In the genomic region with DNA sequence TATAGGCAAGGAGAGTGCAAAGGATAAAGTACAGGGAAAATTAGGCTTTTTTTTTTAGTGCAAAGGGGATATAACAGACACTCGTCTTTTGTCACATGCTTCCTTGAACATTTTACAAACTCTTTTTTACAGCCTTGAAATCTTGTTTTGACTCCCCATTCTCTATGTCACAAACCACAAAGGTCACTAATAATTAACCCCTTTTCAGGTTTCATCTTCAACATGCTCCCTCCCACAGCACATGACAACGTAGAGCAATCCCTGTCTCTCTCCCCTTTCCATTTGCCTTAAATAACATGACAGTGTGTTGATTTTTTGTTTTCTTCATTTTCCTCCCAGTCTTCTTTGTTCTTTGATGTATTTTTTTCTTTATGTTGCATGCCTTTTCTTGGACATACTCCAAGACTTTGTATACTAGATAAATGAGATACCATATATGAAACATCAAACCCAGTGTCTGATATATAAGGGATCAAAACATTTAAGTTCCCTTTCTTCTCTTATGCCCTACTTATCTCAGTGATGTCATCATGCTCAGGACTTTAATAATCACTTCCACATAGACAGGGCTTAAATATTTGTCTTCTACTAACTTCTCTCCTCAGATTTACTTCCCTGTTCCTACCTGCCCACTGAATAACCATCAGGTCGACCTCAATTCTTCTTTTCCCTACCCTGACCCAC, we compare ENCODE assay signal across 15 cellular contexts.
DNase-seq lines count a peak whose midpoint lies in the region; ATAC-seq, FAIRE-seq and TF ChIP-seq lines count a peak whose summit lies in the region.
"Had no signal": no experiment of that assay in that cellular context is flagged by ENCODE, and none has a peak within 500 bp of the region (broad histone marks: within the 10 kb centered on the region; RNA-seq: fewer than 3 reads in every experiment).

No MANE protein-coding gene starts in this region.

- 0% methylated on average over 3 of the region's 3 CpGs for WGBS in HepG2 (ENCODE audit: low lambda C conversion rate)

- H3K79me2 ChIP-seq in HCT116 (ENCODE audit: insufficient read depth, low read length): no peaks in the 10 kb centered on the region
- no peaks in the 10 kb centered on the region for H3K79me2 ChIP-seq in HepG2 (ENCODE audit: insufficient read depth, low read length)

- H3K9me3 Mint-ChIP-seq in HFFc6: no peaks in the 10 kb centered on the region
- H3K9me3 Mint-ChIP-seq: CD4-positive, alpha-beta T cell; T-cell had no signal

- H3K27me3 ChIP-seq in HCT116 (ENCODE audit: insufficient read depth, low read length) (no peaks in the 10 kb centered on the region), HepG2 (ENCODE audit: control insufficient read depth in 1 of 2, insufficient read depth in 2 of 2, low read length in 2 of 2) (no peaks in the 10 kb centered on the region), Peyer's patch (no peaks in the 10 kb centered on the region)

- H4K20me1 ChIP-seq in HCT116 (ENCODE audit: insufficient read depth): no peaks in the 10 kb centered on the region
- H4K20me1 ChIP-seq in HepG2 (ENCODE audit: insufficient read depth, low read length): no peaks in the 10 kb centered on the region

- peaks cover 8% of the 10 kb centered on the region for H3K4me1 Mint-ChIP-seq in HFFc6 (ENCODE audit: low read depth)

- no TSS peak for BruUV-seq in HCT116 (replicated peaks; lab: Mats Ljungman, UMichigan)
- BruUV-seq in HepG2 (replicated peaks; lab: Mats Ljungman, UMichigan): no TSS peak

- TF ChIP-seq POLR2A in HCT116 (IDR thresholded peaks at IDR 0.05; ENCODE audit: borderline replicate concordance, extremely low read depth, insufficient read depth, insufficient read length) (no peak), HepG2 (IDR thresholded peaks at IDR 0.05; ENCODE audit: insufficient read depth in 1 of 2, low read depth in 2 of 2, low read length in 2 of 2) (no peak), Peyer's patch (IDR thresholded peaks at IDR 0.05) (no peak)

- TF ChIP-seq CTCF in HCT116 (IDR thresholded peaks at IDR 0.05 in 2 of 3, conservative IDR thresholded peaks at IDR 0.05 in 1 of 3; ENCODE audit: borderline replicate concordance in 1 of 3, insufficient read depth in 1 of 3, low read depth in 2 of 3, low read length in 2 of 3) (no peak), fibroblast of villous mesenchyme (IDR thresholded peaks at IDR 0.05; ENCODE audit: insufficient read depth, low read depth, low read length) (no peak), HepG2 (CRISPR knock-in tag; IDR thresholded peaks at IDR 0.05) (no peak), HFFc6 (IDR thresholded peaks at IDR 0.05) (no peak), Peyer's patch (IDR thresholded peaks at IDR 0.05) (no peak)

- H3K27me3 Mint-ChIP-seq in HFFc6 (ENCODE audit: insufficient read depth): no peaks in the 10 kb centered on the region
- H3K27me3 Mint-ChIP-seq: CD4-positive, alpha-beta T cell; T-cell had no signal

- H3K4me1 ChIP-seq in HCT116 (ENCODE audit: control insufficient read depth in 1 of 2, insufficient read depth in 2 of 2, low read length in 2 of 2): no peaks in the 10 kb centered on the region
- H3K4me1 ChIP-seq in HepG2 (ENCODE audit: insufficient read depth, low read length): no peaks in the 10 kb centered on the region
- H3K4me1 ChIP-seq in Peyer's patch: no peaks in the 10 kb centered on the region

- POLR2A ChIA-PET in HCT116 (lab: Charles Lee) (no interaction called here), HepG2 (lab: Yijun Ruan, JAX) (no interaction called here)

- RAD21 ChIA-PET in HCT116 (lab: Charles Lee; ENCODE audit: low non-redundant PET in 1 of 2, low total read pairs in 2 of 2, uncharacterized antibody in 2 of 2, unreplicated experiment in 2 of 2): no interaction called here

- intact Hi-C loops in HCT116 (cut with micrococcal nuclease) (loop anchor here (1.0 kb wide), 1 partner anchor 30 kb away; no protein-coding TSS in a partner anchor), HepG2 (cut with micrococcal nuclease; ENCODE audit: unreplicated experiment) (no loop called here)

- FAIRE-seq in HepG2 (lab: Jason Lieb, UNC): no peak

- CTCF ChIA-PET in HCT116 (lab: Charles Lee): interaction anchor here (0.6 kb wide), 1 partner anchor 64 kb away, joined by 3 read pairs; no protein-coding TSS in a partner anchor
- CTCF ChIA-PET in HepG2 (lab: Yijun Ruan, JAX; ENCODE audit: low intra/inter-chr PET ratio, low total read pairs): no interaction called here

- H3K27ac ChIP-seq in HCT116 (ENCODE audit: low read depth, low read length) (no peak overlapping the region), HepG2 (ENCODE audit: extremely low read length, insufficient read depth, low read length) (no peak overlapping the region), Peyer's patch (no peak overlapping the region)
- H3K27ac ChIP-seq: epithelial cell of prostate had no signal

- no peak overlapping the region for H3K4me2 ChIP-seq in HCT116 (ENCODE audit: low read length)
- no peak overlapping the region for H3K4me2 ChIP-seq in HepG2 (ENCODE audit: low read depth, low read length)

- TF ChIP-seq RAD21 in HCT116 (IDR thresholded peaks at IDR 0.05; ENCODE audit: low read depth) (no peak), HepG2 (CRISPR knock-in tag; IDR thresholded peaks at IDR 0.05) (no peak)

- no peak overlapping the region for H3K27ac Mint-ChIP-seq in HFFc6
- H3K27ac Mint-ChIP-seq: CD4-positive, alpha-beta T cell; T-cell had no signal

- H3K36me3 ChIP-seq in HCT116 (ENCODE audit: control insufficient read depth in 1 of 2, insufficient read depth in 2 of 2, low read length in 2 of 2): no peaks in the 10 kb centered on the region
- no peaks in the 10 kb centered on the region for H3K36me3 ChIP-seq in HepG2 (replicated peaks in 1 of 2; ENCODE audit: control insufficient read depth in 1 of 2, insufficient read depth in 2 of 2, low read length in 2 of 2)
- no peaks in the 10 kb centered on the region for H3K36me3 ChIP-seq in Peyer's patch

- H3K9ac ChIP-seq in HCT116 (ENCODE audit: low read length) (no peak overlapping the region), HepG2 (ENCODE audit: insufficient read depth, low read depth, low read length) (no peak overlapping the region)

- no peaks in the 10 kb centered on the region for H3K9me2 ChIP-seq in HCT116 (ENCODE audit: insufficient read depth)

- H3K4me3 ChIP-seq in HCT116 (replicated peaks in 1 of 2; ENCODE audit: low read depth in 1 of 2, low read length in 2 of 2) (no peak overlapping the region), fibroblast of villous mesenchyme (ENCODE audit: low read depth, low read length) (no peak overlapping the region), HepG2 (replicated peaks in 1 of 3; ENCODE audit: insufficient read depth in 1 of 3, low read depth in 2 of 3, low read length in 3 of 3) (no peak overlapping the region), Peyer's patch (no peak overlapping the region)

- ATAC-seq in HCT116 (no peak), HG03103 (IDR thresholded peaks at IDR 0.05; ENCODE audit: low read depth, unreplicated experiment) (peak; percentile 67), HepG2 (no peak)
- ATAC-seq: T-cell had no signal

- H2AFZ ChIP-seq in HCT116 (ENCODE audit: low read depth, low read length, poor library complexity, severe bottlenecking): no peak overlapping the region
- H2AFZ ChIP-seq in HepG2 (ENCODE audit: low read length): no peak overlapping the region

- peak; percentile 1 for DNase-seq in GM19238 (ENCODE audit: insufficient read length, low spot score)
- DNase-seq in HCT116 (ENCODE audit: low read depth, low spot score): no peak
- peak; percentile 75 for DNase-seq in fibroblast of villous mesenchyme (ENCODE audit: low read depth)
- DNase-seq in NCI-H524 (lab: John Stamatoyannopoulos, UW): no peak
- no peak for DNase-seq in HepG2 (ENCODE audit: low spot score)
- DNase-seq in HFFc6: no peak
- DNase-seq in Peyer's patch: no peak
- DNase-seq: activated CD4-positive, alpha-beta T cell treated with anti-CD3 and anti-CD28 coated beads, Interleukin-2, amount 50 U/mL, for 48 hours; activated gamma-delta T cell treated with Interleukin-2 at 50 U/mL for 16 hours; CD4-positive, alpha-beta T cell; NCI-H2081 treated with DMSO at 0.1 percent for 48 hours; stimulated activated CD4-positive, alpha-beta T cell treated with anti-CD3 and anti-CD28 coated beads, Interleukin-4, amount 100 ng/mL, for 1 hour; T-cell had no signal

- H3K4me3 Mint-ChIP-seq in HFFc6: no peak overlapping the region
- H3K4me3 Mint-ChIP-seq: CD4-positive, alpha-beta T cell; T-cell had no signal

- no peaks in the 10 kb centered on the region for H3K9me3 ChIP-seq in HCT116 (ENCODE audit: control insufficient read depth in 1 of 2, insufficient read depth in 1 of 2, low read depth in 1 of 2, low read length in 2 of 2)
- H3K9me3 ChIP-seq in HepG2 (ENCODE audit: low read length): no peaks in the 10 kb centered on the region
- H3K9me3 ChIP-seq in Peyer's patch: no peaks in the 10 kb centered on the region

- TF ChIP-seq EP300 in HepG2 (IDR thresholded peaks at IDR 0.05; ENCODE audit: low read depth in 2 of 2, low read length in 2 of 2) (no peak), HepG2 (CRISPR knock-in tag; IDR thresholded peaks at IDR 0.05; ENCODE audit: borderline replicate concordance) (no peak)

- in situ Hi-C loops in HepG2 (cut with HindIII; ENCODE audit: extremely low pct_ligation_motif_present, low pct_unique_long_range_greater_than_20kb): no loop called here

- H3K36me3 Mint-ChIP-seq in HFFc6 (ENCODE audit: low read depth): no peaks in the 10 kb centered on the region
- H3K36me3 Mint-ChIP-seq: T-cell had no signal

TF ChIP-seq in HCT116, 20 proteins besides CTCF, POLR2A, EP300 and RAD21:
- TF ChIP-seq ZNF274 (IDR thresholded peaks at IDR 0.05; ENCODE audit: low read depth, low read length) (no peak), CBX3 (IDR thresholded peaks at IDR 0.05; ENCODE audit: low read depth) (no peak), EGR1 (IDR thresholded peaks at IDR 0.05; ENCODE audit: low read depth) (no peak), SP1 (IDR thresholded peaks at IDR 0.05; ENCODE audit: low read depth) (no peak), TCF7L2 (IDR thresholded peaks at IDR 0.05; ENCODE audit: borderline replicate concordance, extremely low read depth, insufficient read depth, insufficient read length) (peak; percentile 11)

TF ChIP-seq in HepG2, 621 proteins besides CTCF, POLR2A, EP300 and RAD21 (continues in another document):
- TF ChIP-seq, protein P1, sequence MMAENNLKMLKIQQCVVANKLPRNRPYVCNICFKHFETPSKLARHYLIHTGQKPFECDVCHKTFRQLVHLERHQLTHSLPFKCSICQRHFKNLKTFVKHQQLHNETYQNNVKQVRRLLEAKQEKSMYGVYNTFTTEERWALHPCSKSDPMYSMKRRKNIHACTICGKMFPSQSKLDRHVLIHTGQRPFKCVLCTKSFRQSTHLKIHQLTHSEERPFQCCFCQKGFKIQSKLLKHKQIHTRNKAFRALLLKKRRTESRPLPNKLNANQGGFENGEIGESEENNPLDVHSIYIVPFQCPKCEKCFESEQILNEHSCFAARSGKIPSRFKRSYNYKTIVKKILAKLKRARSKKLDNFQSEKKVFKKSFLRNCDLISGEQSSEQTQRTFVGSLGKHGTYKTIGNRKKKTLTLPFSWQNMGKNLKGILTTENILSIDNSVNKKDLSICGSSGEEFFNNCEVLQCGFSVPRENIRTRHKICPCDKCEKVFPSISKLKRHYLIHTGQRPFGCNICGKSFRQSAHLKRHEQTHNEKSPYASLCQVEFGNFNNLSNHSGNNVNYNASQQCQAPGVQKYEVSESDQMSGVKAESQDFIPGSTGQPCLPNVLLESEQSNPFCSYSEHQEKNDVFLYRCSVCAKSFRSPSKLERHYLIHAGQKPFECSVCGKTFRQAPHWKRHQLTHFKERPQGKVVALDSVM (CRISPR knock-in tag; IDR thresholded peaks at IDR 0.05): no peak
- TF ChIP-seq ZNF850 (CRISPR knock-in tag; conservative IDR thresholded peaks at IDR 0.05): no peak

Comparison
In these comparisons a context has a peak if more than half of its experiments do, and no peak if none do; other contexts are left out.
1. DNase-seq: peak in GM19238 (single experiment) and fibroblast of villous mesenchyme (single experiment); none in HCT116 (single experiment), NCI-H524 (0 of 2), HepG2 (single experiment), HFFc6 (single experiment) and Peyer's patch (0 of 3).